In the genomic region with DNA sequence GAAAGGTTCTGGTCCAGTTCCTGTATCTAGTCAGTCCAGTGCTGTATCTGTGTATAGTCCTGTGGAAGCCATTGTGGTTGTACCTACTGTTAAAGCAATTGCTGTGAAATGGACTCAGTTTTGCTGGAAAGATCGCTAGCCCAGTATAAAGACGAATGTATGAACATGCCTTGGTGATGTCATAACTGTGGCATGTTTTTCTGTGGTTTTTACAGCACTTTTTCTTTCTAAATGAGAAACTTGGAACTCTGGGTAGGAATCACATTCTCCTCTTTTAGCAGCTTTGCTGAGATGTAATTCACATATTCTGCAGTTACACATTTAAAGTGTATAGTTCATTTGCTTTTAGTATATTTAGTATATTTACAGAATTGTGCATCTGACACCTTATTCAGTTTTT, we compare ENCODE assay signal across 14 cellular contexts. TPM values are rescaled to one million over a fixed set of nuclear protein-coding genes. Genes with fewer than 3 reads are reported as not detected.
A peak's percentile ranks its signal among the peaks of the same experiment; 100 is the strongest.
DNase-seq lines count a peak whose midpoint lies in the region; ATAC-seq, FAIRE-seq and TF ChIP-seq lines count a peak whose summit lies in the region.
"Had no signal": no experiment of that assay in that cellular context is flagged by ENCODE, and none has a peak within 500 bp of the region (broad histone marks: within the 10 kb centered on the region; RNA-seq: fewer than 3 reads in every experiment).

No MANE protein-coding gene starts in this region.

- TF ChIP-seq POLR2A in GM12891 (IDR thresholded peaks at IDR 0.05; ENCODE audit: low read depth, low read length): no peak

- no peaks in the 10 kb centered on the region for H3K27me3 Mint-ChIP-seq in activated CD8-positive, alpha-beta T cell treated with anti-CD3 and anti-CD28 coated beads, Interleukin-2, amount 10 ng/mL, durations not matched to agents 7 days and 5 days (ENCODE audit: low read depth)
- H3K27me3 Mint-ChIP-seq: activated CD4-positive, alpha-beta memory T cell treated with anti-CD3 and anti-CD28 coated beads for 36 hours had no signal

- DNase-seq in A172 (ENCODE audit: low spot score): peak; percentile 66
- peak; percentile 61 for DNase-seq in HCEC 1CT
- DNase-seq in amniotic stem cell (lab: John Stamatoyannopoulos, UW): peak; percentile 22
- peak; percentile 9 for DNase-seq in foreskin melanocyte
- no peak for DNase-seq in RPMI8226
- DNase-seq in activated CD8-positive, alpha-beta T cell treated with anti-CD3 and anti-CD28 coated beads, Interleukin-2, amount 10 ng/mL, durations not matched to agents 7 days and 5 days: no peak
- no peak for DNase-seq in pons (ENCODE audit: low spot score)
- no peak for DNase-seq in GM12891 (ENCODE audit: insufficient read length, low spot score)
- DNase-seq: activated CD4-positive, alpha-beta memory T cell treated with anti-CD3 and anti-CD28 coated beads for 36 hours; activated gamma-delta T cell treated with Interleukin-2 at 50 U/mL for 16 hours; DND-41; left lung; NCI-H2081; T-helper 1 cell had no signal

- no peak for FAIRE-seq in GM12891 (lab: Jason Lieb, UNC)

- H3K4me1 Mint-ChIP-seq in activated CD8-positive, alpha-beta T cell treated with anti-CD3 and anti-CD28 coated beads, Interleukin-2, amount 10 ng/mL, durations not matched to agents 7 days and 5 days (ENCODE audit: low read depth): peaks cover 26% of the 10 kb centered on the region

- H3K36me3 Mint-ChIP-seq in activated CD8-positive, alpha-beta T cell treated with anti-CD3 and anti-CD28 coated beads, Interleukin-2, amount 10 ng/mL, durations not matched to agents 7 days and 5 days (ENCODE audit: low read depth): peaks cover 61% of the 10 kb centered on the region

- H3K27ac Mint-ChIP-seq in activated CD8-positive, alpha-beta T cell treated with anti-CD3 and anti-CD28 coated beads, Interleukin-2, amount 10 ng/mL, durations not matched to agents 7 days and 5 days: no peak overlapping the region
- H3K27ac Mint-ChIP-seq: activated CD4-positive, alpha-beta memory T cell treated with anti-CD3 and anti-CD28 coated beads for 36 hours had no signal

- no peak overlapping the region for H3K4me3 Mint-ChIP-seq in activated CD8-positive, alpha-beta T cell treated with anti-CD3 and anti-CD28 coated beads, Interleukin-2, amount 10 ng/mL, durations not matched to agents 7 days and 5 days
- H3K4me3 Mint-ChIP-seq: activated CD4-positive, alpha-beta memory T cell treated with anti-CD3 and anti-CD28 coated beads for 36 hours had no signal

- ATAC-seq in activated CD8-positive, alpha-beta T cell treated with anti-CD3 and anti-CD28 coated beads, Interleukin-2, amount 10 ng/mL, durations not matched to agents 7 days and 5 days: no peak
- ATAC-seq: left lung had no signal

- POLR2A ChIA-PET in activated CD8-positive, alpha-beta T cell treated with anti-CD3 and anti-CD28 coated beads, Interleukin-2, amount 10 ng/mL, durations not matched to agents 7 days and 5 days (lab: Charles Lee): no interaction called here

- H3K9me3 Mint-ChIP-seq in activated CD8-positive, alpha-beta T cell treated with anti-CD3 and anti-CD28 coated beads, Interleukin-2, amount 10 ng/mL, durations not matched to agents 7 days and 5 days (ENCODE audit: insufficient read depth): no peaks in the 10 kb centered on the region

- CTCF ChIA-PET in activated CD8-positive, alpha-beta T cell treated with anti-CD3 and anti-CD28 coated beads, Interleukin-2, amount 10 ng/mL, durations not matched to agents 7 days and 5 days (lab: Charles Lee): no interaction called here

TF ChIP-seq in GM12891, 5 proteins besides CTCF, POLR2A, EP300 and RAD21:
- no peak for TF ChIP-seq PAX5 (IDR thresholded peaks at IDR 0.05; ENCODE audit: insufficient read depth, low read length, severe bottlenecking)
- no peak for TF ChIP-seq POU2F2 (IDR thresholded peaks at IDR 0.05; ENCODE audit: low read depth, low read length)
- TF ChIP-seq TAF1 (IDR thresholded peaks at IDR 0.05; ENCODE audit: low read depth, low read length): no peak
- TF ChIP-seq SPI1 (IDR thresholded peaks at IDR 0.05; ENCODE audit: low read depth, low read length): no peak
- no peak for TF ChIP-seq POLR2AphosphoS5 (IDR thresholded peaks at IDR 0.05; ENCODE audit: low read depth, low read length)

RNA-seq across cellular contexts. Expression of a gene that starts 58.1 kb away (rescaled TPM):
- total RNA-seq in A172 (2014; rRNA removed; shearing (Covaris generic)): 49.0 and 62.7 TPM in 2 replicates
- total RNA-seq in activated CD8-positive, alpha-beta T cell treated with anti-CD3 and anti-CD28 coated beads, Interleukin-2, amount 10 ng/mL, durations not matched to agents 7 days and 5 days: 10 to 100 TPM; 43.2 to 45.3 TPM
- 11.1 TPM for polyA plus RNA-seq in GM12891 (2012; ENCODE audit: low read depth, missing spikeins)

Comparison
In these comparisons a context has a peak if more than half of its experiments do, and no peak if none do; other contexts are left out.
1. DNase-seq: peak in A172 (single experiment), HCEC 1CT (single experiment), amniotic stem cell (single experiment) and foreskin melanocyte (single experiment); none in RPMI8226 (single experiment), activated CD8-positive, alpha-beta T cell treated with anti-CD3 and anti-CD28 coated beads, Interleukin-2, amount 10 ng/mL, durations not matched to agents 7 days and 5 days (single experiment), pons (single experiment) and GM12891 (single experiment).